Comparison of ENCODE assay signal across 1 cellular context in genomic region chr6:43911625-43912577, GRCh38.
TF ChIP-seq lines count a peak whose summit lies in the region.

No MANE protein-coding gene starts in this region.

TF ChIP-seq in WTC11, 78 proteins besides CTCF, POLR2A, EP300 and RAD21:
- no peak for TF ChIP-seq AFF4 (CRISPR knock-in tag; IDR thresholded peaks at IDR 0.05; ENCODE audit: borderline replicate concordance)
- no peak for TF ChIP-seq ARID4B (CRISPR knock-in tag; IDR thresholded peaks at IDR 0.05; ENCODE audit: borderline replicate concordance)
